Comparison of ENCODE assay signal across 8 cellular contexts in genomic region chr2:233079473-233079877, GRCh38. TPM values are rescaled to one million over a fixed set of nuclear protein-coding genes. Genes with fewer than 3 reads are reported as not detected.
DNase-seq lines count a peak whose midpoint lies in the region; ATAC-seq lines count a peak whose summit lies in the region.

No MANE protein-coding gene starts in this region.

- peak overlapping the region; percentile 64 for H3K4me3 Mint-ChIP-seq in activated T-helper 1 cell treated with anti-CD3 and anti-CD28 coated beads, Interleukin-12 subunit alpha, Interleukin-12 subunit beta, Interleukin-2, Interleukin-4 antibody, amounts not matched to agents 30 ng/mL and 10 ng/mL and 1 ng/mL, durations not matched to agents 14 hours and 24 hours and 36 hours
- peak overlapping the region; percentile 55 for H3K4me3 Mint-ChIP-seq in stimulated activated memory B cell treated with anti-CD40 and anti-IgM and Interleukin-4, amounts not matched to agents 10 μg/mL and 1 μg/mL and 100 μg/mL, for 72 hours

- peak; percentile 36 for ATAC-seq in HG03135 (IDR thresholded peaks at IDR 0.05; ENCODE audit: unreplicated experiment)
- peak; percentile 24 for ATAC-seq in stimulated activated memory B cell treated with anti-CD40 and anti-IgM and Interleukin-4, amounts not matched to agents 10 μg/mL and 1 μg/mL and 100 μg/mL, for 72 hours

- peak overlapping the region; percentile 88 for H3K27ac Mint-ChIP-seq in activated T-helper 1 cell treated with anti-CD3 and anti-CD28 coated beads, Interleukin-12 subunit alpha, Interleukin-12 subunit beta, Interleukin-2, Interleukin-4 antibody, amounts not matched to agents 30 ng/mL and 10 ng/mL and 1 ng/mL, durations not matched to agents 14 hours and 24 hours and 36 hours
- H3K27ac Mint-ChIP-seq in stimulated activated memory B cell treated with anti-CD40 and anti-IgM and Interleukin-4, amounts not matched to agents 10 μg/mL and 1 μg/mL and 100 μg/mL, for 72 hours: no peak overlapping the region

- H3K4me1 Mint-ChIP-seq in activated T-helper 1 cell treated with anti-CD3 and anti-CD28 coated beads, Interleukin-12 subunit alpha, Interleukin-12 subunit beta, Interleukin-2, Interleukin-4 antibody, amounts not matched to agents 30 ng/mL and 10 ng/mL and 1 ng/mL, durations not matched to agents 14 hours and 24 hours and 36 hours (ENCODE audit: low read depth): peaks cover 60% of the 10 kb centered on the region
- peaks cover 67% of the 10 kb centered on the region for H3K4me1 Mint-ChIP-seq in stimulated activated memory B cell treated with anti-CD40 and anti-IgM and Interleukin-4, amounts not matched to agents 10 μg/mL and 1 μg/mL and 100 μg/mL, for 72 hours

- H3K36me3 Mint-ChIP-seq in activated T-helper 1 cell treated with anti-CD3 and anti-CD28 coated beads, Interleukin-12 subunit alpha, Interleukin-12 subunit beta, Interleukin-2, Interleukin-4 antibody, amounts not matched to agents 30 ng/mL and 10 ng/mL and 1 ng/mL, durations not matched to agents 14 hours and 24 hours and 36 hours (ENCODE audit: low read depth): peaks cover 28% of the 10 kb centered on the region
- H3K36me3 Mint-ChIP-seq in stimulated activated memory B cell treated with anti-CD40 and anti-IgM and Interleukin-4, amounts not matched to agents 10 μg/mL and 1 μg/mL and 100 μg/mL, for 72 hours: peaks cover 57% of the 10 kb centered on the region

- no peaks in the 10 kb centered on the region for H3K27me3 Mint-ChIP-seq in activated T-helper 1 cell treated with anti-CD3 and anti-CD28 coated beads, Interleukin-12 subunit alpha, Interleukin-12 subunit beta, Interleukin-2, Interleukin-4 antibody, amounts not matched to agents 30 ng/mL and 10 ng/mL and 1 ng/mL, durations not matched to agents 14 hours and 24 hours and 36 hours (ENCODE audit: insufficient read depth)
- H3K27me3 Mint-ChIP-seq in stimulated activated memory B cell treated with anti-CD40 and anti-IgM and Interleukin-4, amounts not matched to agents 10 μg/mL and 1 μg/mL and 100 μg/mL, for 72 hours: no peaks in the 10 kb centered on the region

- DNase-seq in activated CD4-positive, CD25-positive, alpha-beta regulatory T cell treated with anti-CD3 and anti-CD28 coated beads, Interleukin-2, amount 50 U/mL, for 72 hours: peak; percentile 47
- DNase-seq in activated CD4-positive, CD25-positive, alpha-beta regulatory T cell (lab: John Stamatoyannopoulos, UW): no peak
- no peak for DNase-seq in activated T-helper 1 cell treated with anti-CD3 and anti-CD28 coated beads, Interleukin-12 subunit alpha, Interleukin-12 subunit beta, Interleukin-2, Interleukin-4 antibody, amounts not matched to agents 30 ng/mL and 10 ng/mL and 1 ng/mL, durations not matched to agents 14 hours and 24 hours and 36 hours (ENCODE audit: low spot score)
- DNase-seq in medulla oblongata (ENCODE audit: extremely low spot score) (no peak), NCI-H2227 treated with DMSO at 0.1 percent for 48 hours (lab: John Stamatoyannopoulos, UW) (no peak), T-helper 9 cell (no peak)

- no peaks in the 10 kb centered on the region for H3K9me3 Mint-ChIP-seq in activated T-helper 1 cell treated with anti-CD3 and anti-CD28 coated beads, Interleukin-12 subunit alpha, Interleukin-12 subunit beta, Interleukin-2, Interleukin-4 antibody, amounts not matched to agents 30 ng/mL and 10 ng/mL and 1 ng/mL, durations not matched to agents 14 hours and 24 hours and 36 hours
- no peaks in the 10 kb centered on the region for H3K9me3 Mint-ChIP-seq in stimulated activated memory B cell treated with anti-CD40 and anti-IgM and Interleukin-4, amounts not matched to agents 10 μg/mL and 1 μg/mL and 100 μg/mL, for 72 hours

- intact Hi-C loops in activated T-helper 1 cell treated with anti-CD3 and anti-CD28 coated beads, Interleukin-12 subunit alpha, Interleukin-12 subunit beta, Interleukin-2, Interleukin-4 antibody, amounts not matched to agents 30 ng/mL and 10 ng/mL and 1 ng/mL, durations not matched to agents 14 hours and 24 hours and 36 hours (cut with micrococcal nuclease): no loop called here

RNA-seq across cellular contexts. Expression of gene INPP5D, which starts 19.3 kb away (rescaled TPM):
- total RNA-seq in activated T-helper 1 cell treated with anti-CD3 and anti-CD28 coated beads, Interleukin-12 subunit alpha, Interleukin-12 subunit beta, Interleukin-2, Interleukin-4 antibody, amounts not matched to agents 30 ng/mL and 10 ng/mL and 1 ng/mL, durations not matched to agents 14 hours and 24 hours and 36 hours: 60.9 and 61.2 TPM in 2 replicates

RNA-seq across cellular contexts. Expression of gene NEU2, which starts 47.0 kb away (rescaled TPM):
- total RNA-seq in activated T-helper 1 cell treated with anti-CD3 and anti-CD28 coated beads, Interleukin-12 subunit alpha, Interleukin-12 subunit beta, Interleukin-2, Interleukin-4 antibody, amounts not matched to agents 30 ng/mL and 10 ng/mL and 1 ng/mL, durations not matched to agents 14 hours and 24 hours and 36 hours: not detected in 2 replicates
